ENCODE assay signal across 12 cellular contexts in genomic region chr20:40682104-40683045, GRCh38. TPM values are rescaled to one million over a fixed set of nuclear protein-coding genes. Genes with fewer than 3 reads are reported as not detected.
A peak's percentile ranks its signal among the peaks of the same experiment; 100 is the strongest.
DNase-seq lines count a peak whose midpoint lies in the region; ATAC-seq and TF ChIP-seq lines count a peak whose summit lies in the region.
"Had no signal": no experiment of that assay in that cellular context is flagged by ENCODE, and none has a peak within 500 bp of the region (broad histone marks: within the 10 kb centered on the region; RNA-seq: fewer than 3 reads in every experiment).

No MANE protein-coding gene starts in this region.

- peak overlapping the region; percentile 86 for H3K4me2 ChIP-seq in GM23338

- H3K36me3 ChIP-seq in GM23338 (ENCODE audit: insufficient read depth) (no peaks in the 10 kb centered on the region), iPS-20b (ENCODE audit: insufficient read depth, low read depth, low read length) (no peaks in the 10 kb centered on the region), psoas muscle (ENCODE audit: insufficient read depth in 1 of 2, low read depth in 1 of 2) (no peaks in the 10 kb centered on the region)

- peak overlapping the region; percentile 81 for H3K4me3 Mint-ChIP-seq in GM23338
- H3K4me3 Mint-ChIP-seq in activated T-helper 2 cell treated with anti-CD3 and anti-CD28 coated beads, Interferon-gamma antibody, Interleukin-2, Interleukin-4, amounts not matched to agents 10 μg/mL and 5 μg/mL and 100 μg/mL, durations not matched to agents 14 hours and 24 hours and 36 hours (ENCODE audit: low read depth): no peak overlapping the region
- H3K4me3 Mint-ChIP-seq: T-helper 17 cell had no signal

- ATAC-seq in GM23338 (peak; percentile 16), psoas muscle (peak in 1 of 4 donors; percentile 19)
- ATAC-seq: T-helper 17 cell had no signal

- intact Hi-C loops in psoas muscle (cut with DNase I): loop anchor here in 1 of 2 donors (10.0 kb wide), 1 partner anchor 398 kb away; no protein-coding TSS in a partner anchor
- intact Hi-C loops in activated T-helper 2 cell treated with anti-CD3 and anti-CD28 coated beads, Interferon-gamma antibody, Interleukin-2, Interleukin-4, amounts not matched to agents 10 μg/mL and 5 μg/mL and 100 μg/mL, durations not matched to agents 14 hours and 24 hours and 36 hours (cut with micrococcal nuclease): loop anchor here (10.0 kb wide), 1 partner anchor 518 kb away; no protein-coding TSS in a partner anchor

- no peak overlapping the region for H3K9ac ChIP-seq in iPS-20b (ENCODE audit: low read depth, low read length)

- H3K79me2 ChIP-seq in GM23338 (replicated peaks; ENCODE audit: insufficient read depth): no peaks in the 10 kb centered on the region

- H3K27ac Mint-ChIP-seq in GM23338: no peak overlapping the region
- no peak overlapping the region for H3K27ac Mint-ChIP-seq in activated T-helper 2 cell treated with anti-CD3 and anti-CD28 coated beads, Interferon-gamma antibody, Interleukin-2, Interleukin-4, amounts not matched to agents 10 μg/mL and 5 μg/mL and 100 μg/mL, durations not matched to agents 14 hours and 24 hours and 36 hours
- H3K27ac Mint-ChIP-seq: T-helper 17 cell had no signal

- H3K4me1 Mint-ChIP-seq in GM23338: peaks cover 42% of the 10 kb centered on the region
- H3K4me1 Mint-ChIP-seq in activated T-helper 2 cell treated with anti-CD3 and anti-CD28 coated beads, Interferon-gamma antibody, Interleukin-2, Interleukin-4, amounts not matched to agents 10 μg/mL and 5 μg/mL and 100 μg/mL, durations not matched to agents 14 hours and 24 hours and 36 hours (ENCODE audit: low read depth): no peaks in the 10 kb centered on the region

- H4K20me1 ChIP-seq in GM23338 (replicated peaks; ENCODE audit: insufficient read depth): peaks cover 26% of the 10 kb centered on the region

- 0 out of 3 replicates have a peak, but pooled peaks cover 7% of the 10 kb centered on the region for H3K9me3 Mint-ChIP-seq in GM23338
- H3K9me3 Mint-ChIP-seq in activated T-helper 2 cell treated with anti-CD3 and anti-CD28 coated beads, Interferon-gamma antibody, Interleukin-2, Interleukin-4, amounts not matched to agents 10 μg/mL and 5 μg/mL and 100 μg/mL, durations not matched to agents 14 hours and 24 hours and 36 hours: no peaks in the 10 kb centered on the region

- TF ChIP-seq CTCF in GM23338 (conservative IDR thresholded peaks at IDR 0.05; ENCODE audit: low read depth in 2 of 2): no peak
- TF ChIP-seq CTCF in choroid plexus epithelial cell (conservative IDR thresholded peaks at IDR 0.05; ENCODE audit: low read depth, low read length): no peak
- TF ChIP-seq CTCF in psoas muscle (IDR thresholded peaks at IDR 0.05): no peak

- H3K4me1 ChIP-seq in GM23338 (ENCODE audit: insufficient read depth) (peaks cover 31% of the 10 kb centered on the region), iPS-20b (ENCODE audit: insufficient read depth, low read length) (peaks cover 10% of the 10 kb centered on the region; the same call in 1 of the 2 replicates), psoas muscle (peaks cover 8% of the 10 kb centered on the region)

- H2AFZ ChIP-seq in GM23338: peak overlapping the region; percentile 87

- no peaks in the 10 kb centered on the region for H3K9me2 ChIP-seq in GM23338 (ENCODE audit: insufficient read depth)

- H3K27me3 ChIP-seq in GM23338 (ENCODE audit: insufficient read depth): peaks cover 91% of the 10 kb centered on the region
- H3K27me3 ChIP-seq in iPS-20b (ENCODE audit: insufficient read depth, low read length): peaks cover 95% of the 10 kb centered on the region
- no peaks in the 10 kb centered on the region for H3K27me3 ChIP-seq in psoas muscle (ENCODE audit: insufficient read depth in 3 of 3, low read length in 2 of 3)

- peaks cover 9% of the 10 kb centered on the region for H3F3A ChIP-seq in GM23338 (replicated peaks; ENCODE audit: low read depth)

- 55 to 69% (median 57%) methylated on average over 33 of the region's 33 CpGs for WGBS in psoas muscle, 3 donors

- peak overlapping the region; percentile 61 for H3K4me3 ChIP-seq in GM23338
- H3K4me3 ChIP-seq in choroid plexus epithelial cell (ENCODE audit: low read depth, low read length): peak overlapping the region; percentile 50
- H3K4me3 ChIP-seq in iPS-20b (ENCODE audit: low read length): 0 out of 2 replicates have a peak overlapping the region, but pooled peaks have one; percentile 13
- peak overlapping the region; percentile 49 for H3K4me3 ChIP-seq in psoas muscle

- DNase-seq in GM23338 (ENCODE audit: low spot score) (peak; percentile 54), choroid plexus epithelial cell (ENCODE audit: low read depth) (peak; percentile 57), psoas muscle (no peak), NCI-H82 treated with DMSO at 0.1 percent for 48 hours (lab: John Stamatoyannopoulos, UW; ENCODE audit: unreplicated experiment) (no peak), SKM-1 treated with dmso at 0.1 percent for 144 hours (lab: John Stamatoyannopoulos, UW; ENCODE audit: unreplicated experiment) (no peak)
- DNase-seq in activated T-helper 2 cell treated with anti-CD3 and anti-CD28 coated beads, Interferon-gamma antibody, Interleukin-2, Interleukin-4, amounts not matched to agents 10 μg/mL and 5 μg/mL and 100 μg/mL, durations not matched to agents 14 hours and 24 hours and 36 hours (ENCODE audit: low spot score): no peak
- DNase-seq in activated CD4-positive, alpha-beta T cell treated with anti-CD3 and anti-CD28 coated beads, Interleukin-2, amount 50 U/mL, for 4 hours: no peak
- DNase-seq: HCEC 1CT, NCI-H446 treated with DMSO at 0.1 percent for 48 hours, T-helper 17 cell had no signal

- no peak overlapping the region for H3K27ac ChIP-seq in GM23338 (ENCODE audit: low read depth)
- no peak overlapping the region for H3K27ac ChIP-seq in iPS-20b (ENCODE audit: low read length)
- H3K27ac ChIP-seq in psoas muscle: peak overlapping the region; percentile 51
- H3K27ac ChIP-seq: C4-2B had no signal

- no peaks in the 10 kb centered on the region; the same call in 2 of the 3 replicates for H3K36me3 Mint-ChIP-seq in GM23338 (ENCODE audit: low read depth)
- no peaks in the 10 kb centered on the region for H3K36me3 Mint-ChIP-seq in activated T-helper 2 cell treated with anti-CD3 and anti-CD28 coated beads, Interferon-gamma antibody, Interleukin-2, Interleukin-4, amounts not matched to agents 10 μg/mL and 5 μg/mL and 100 μg/mL, durations not matched to agents 14 hours and 24 hours and 36 hours (ENCODE audit: low read depth)

- H3K9me3 ChIP-seq in iPS-20b (ENCODE audit: insufficient read depth, low read depth, low read length): no peaks in the 10 kb centered on the region; the same call in 1 of the 2 replicates
- H3K9me3 ChIP-seq in psoas muscle: no peaks in the 10 kb centered on the region

- H3K27me3 Mint-ChIP-seq in GM23338 (ENCODE audit: insufficient read depth, low read depth, poor library complexity): peaks cover 82% of the 10 kb centered on the region
- peaks cover 66% of the 10 kb centered on the region for H3K27me3 Mint-ChIP-seq in activated T-helper 2 cell treated with anti-CD3 and anti-CD28 coated beads, Interferon-gamma antibody, Interleukin-2, Interleukin-4, amounts not matched to agents 10 μg/mL and 5 μg/mL and 100 μg/mL, durations not matched to agents 14 hours and 24 hours and 36 hours (ENCODE audit: low read depth)

TF ChIP-seq in GM23338, 12 proteins besides CTCF, POLR2A, EP300 and RAD21:
- peak; percentile 37 for TF ChIP-seq JUNB (IDR thresholded peaks at IDR 0.05; ENCODE audit: unreplicated experiment)
- TF ChIP-seq EZH2 (IDR thresholded peaks at IDR 0.05; ENCODE audit: low read depth, unreplicated experiment): peak; percentile 89
- no peak for TF ChIP-seq EZH2phosphoT487 (IDR thresholded peaks at IDR 0.05; ENCODE audit: unreplicated experiment)

RNA-seq across cellular contexts. Expression of gene MAFB, which starts 6.7 kb away (rescaled TPM):
- 1.6 and 1.8 TPM in 2 replicates for total RNA-seq in GM23338 (2014; rRNA removed; shearing (Covaris generic))
- 2.3 and 2.5 TPM in 2 replicates for polyA plus RNA-seq in GM23338 (2016; fragmentation: Nextera tagmentation; extraction: Ambion mirVana)
- total RNA-seq in psoas muscle: 10 to 100 TPM in 2 of 4 donors, 1 to 10 TPM in 2; 6.1 to 63.2 (median 33.4) TPM
- polyA plus RNA-seq in psoas muscle: 10 to 100 TPM in 2 of 3 donors, 1 to 10 TPM in 1; 4.7 to 14.1 (median 11.0) TPM
- total RNA-seq in activated T-helper 2 cell treated with anti-CD3 and anti-CD28 coated beads, Interferon-gamma antibody, Interleukin-2, Interleukin-4, amounts not matched to agents 10 μg/mL and 5 μg/mL and 100 μg/mL, durations not matched to agents 14 hours and 24 hours and 36 hours: 0.83 and 1.1 TPM in 2 replicates

Comparison
In these comparisons a context has a peak if more than half of its experiments do, and no peak if none do; other contexts are left out.
1. DNase-seq: peak in GM23338 (single experiment) and choroid plexus epithelial cell (single experiment); none in psoas muscle (0 of 2), activated T-helper 2 cell treated with anti-CD3 and anti-CD28 coated beads, Interferon-gamma antibody, Interleukin-2, Interleukin-4, amounts not matched to agents 10 μg/mL and 5 μg/mL and 100 μg/mL, durations not matched to agents 14 hours and 24 hours and 36 hours (single experiment), NCI-H82 treated with DMSO at 0.1 percent for 48 hours (single experiment), activated CD4-positive, alpha-beta T cell treated with anti-CD3 and anti-CD28 coated beads, Interleukin-2, amount 50 U/mL, for 4 hours (0 of 2) and SKM-1 treated with dmso at 0.1 percent for 144 hours (single experiment).
2. Peak in every context shown above with its lines, with median percentiles within 50 percentile points of each other: H3K4me3 ChIP-seq.